ENCODE assay signal across 9 cellular contexts in genomic region chr20:49964964-49965780, GRCh38. TPM values are rescaled to one million over a fixed set of nuclear protein-coding genes. Genes with fewer than 3 reads are reported as not detected.
DNase-seq lines count a peak whose midpoint lies in the region; ATAC-seq and TF ChIP-seq lines count a peak whose summit lies in the region.
"Had no signal": no experiment of that assay in that cellular context is flagged by ENCODE, and none has a peak within 500 bp of the region (broad histone marks: within the 10 kb centered on the region; RNA-seq: fewer than 3 reads in every experiment).

No MANE protein-coding gene starts in this region.

- H3K9me3 ChIP-seq in PC-3 (ENCODE audit: low read length), result no peaks in the 10 kb centered on the region

- in situ Hi-C loops in GM13976 (cut with MboI; ENCODE audit: low sequenced_read_pairs, unreplicated experiment), result loop anchor here (10.0 to 25.0 kb wide), 2 partner anchors 200 to 497 kb away; no protein-coding TSS in a partner anchor

- no peaks in the 10 kb centered on the region for H3K9me3 Mint-ChIP-seq in activated CD4-positive, alpha-beta T cell treated with anti-CD3 and anti-CD28 coated beads, Interleukin-2, amount 10 ng/mL, durations not matched to agents 7 days and 5 days
- H3K9me3 Mint-ChIP-seq: T-cell had no signal

- H3K9ac ChIP-seq in PC-3 (ENCODE audit: low read length), result no peak overlapping the region

- intact Hi-C loops in PC-3 (cut with micrococcal nuclease), result no loop called here

- no peaks in the 10 kb centered on the region for H3K4me1 Mint-ChIP-seq in activated CD4-positive, alpha-beta T cell treated with anti-CD3 and anti-CD28 coated beads, Interleukin-2, amount 10 ng/mL, durations not matched to agents 7 days and 5 days
- H3K4me1 Mint-ChIP-seq: T-cell had no signal

- CTCF ChIA-PET in PC-3 (lab: Charles Lee), result interaction anchor here (0.6 kb wide), 1 partner anchor 72 kb away, joined by 3 read pairs; no protein-coding TSS in a partner anchor
- CTCF ChIA-PET in activated CD4-positive, alpha-beta T cell treated with anti-CD3 and anti-CD28 coated beads, Interleukin-2, amount 10 ng/mL, durations not matched to agents 7 days and 5 days (lab: Charles Lee), result interaction anchor here (0.5 to 1.8 kb wide), 5 partner anchors 14 to 106 kb away, joined by 3 to 7 read pairs (median 4); partner anchors contain the start of gene RNF114

- TF ChIP-seq POLR2A in erythroblast (IDR thresholded peaks at IDR 0.05; ENCODE audit: low read length), result no peak

- no peak overlapping the region for H3K4me3 ChIP-seq in PC-3 (ENCODE audit: low read length)

- no peaks in the 10 kb centered on the region for H3K27me3 ChIP-seq in PC-3 (ENCODE audit: low read length)

- no peaks in the 10 kb centered on the region for H3K79me2 ChIP-seq in PC-3 (ENCODE audit: low read length)

- peaks cover 30% of the 10 kb centered on the region for H3K4me1 ChIP-seq in PC-3 (ENCODE audit: insufficient read depth, low read length)

- H3K27me3 Mint-ChIP-seq in activated CD4-positive, alpha-beta T cell treated with anti-CD3 and anti-CD28 coated beads, Interleukin-2, amount 10 ng/mL, durations not matched to agents 7 days and 5 days, result no peaks in the 10 kb centered on the region
- H3K27me3 Mint-ChIP-seq: T-cell had no signal

- no peaks in the 10 kb centered on the region for H3F3A ChIP-seq in PC-3 (ENCODE audit: low read length, unreplicated experiment)

- H3K36me3 ChIP-seq in PC-3 (ENCODE audit: low read depth, low read length), result no peaks in the 10 kb centered on the region

- H3K27ac ChIP-seq in PC-3 (ENCODE audit: low read length), result no peak overlapping the region

- DNase-seq in CD1c-positive myeloid dendritic cell (ENCODE audit: extremely low spot score), result peak; percentile 65
- DNase-seq in GM13976 (ENCODE audit: low spot score), result peak; percentile 57
- peak; percentile 69 for DNase-seq in PC-3
- peak; percentile 62 to 74 for DNase-seq in erythroblast (lab: John Stamatoyannopoulos, UW)
- DNase-seq in stimulated activated CD8-positive, alpha-beta memory T cell treated with anti-CD3 and anti-CD28 coated beads, Interleukin-4, amount 100 ng/mL, for 48 hours, result peak; percentile 59
- no peak for DNase-seq in activated CD4-positive, alpha-beta T cell treated with anti-CD3 and anti-CD28 coated beads, Interleukin-2, amount 10 ng/mL, durations not matched to agents 7 days and 5 days

- no peak overlapping the region for H3K27ac Mint-ChIP-seq in activated CD4-positive, alpha-beta T cell treated with anti-CD3 and anti-CD28 coated beads, Interleukin-2, amount 10 ng/mL, durations not matched to agents 7 days and 5 days
- H3K27ac Mint-ChIP-seq: T-cell had no signal

- peaks cover under 1% of the 10 kb centered on the region for H3K36me3 Mint-ChIP-seq in activated CD4-positive, alpha-beta T cell treated with anti-CD3 and anti-CD28 coated beads, Interleukin-2, amount 10 ng/mL, durations not matched to agents 7 days and 5 days (ENCODE audit: low read depth)

- no peak for ATAC-seq in PC-3
- no peak for ATAC-seq in GM18868 (IDR thresholded peaks at IDR 0.05; ENCODE audit: unreplicated experiment)
- no peak for ATAC-seq in GM19328 (IDR thresholded peaks at IDR 0.05; ENCODE audit: unreplicated experiment)
- ATAC-seq: T-cell had no signal

- TF ChIP-seq CTCF in GM13976 (IDR thresholded peaks at IDR 0.05; ENCODE audit: borderline replicate concordance, control extremely low read depth, extremely low read depth, insufficient read depth, missing control alignments) (peak; percentile 53), PC-3 (conservative IDR thresholded peaks at IDR 0.05; ENCODE audit: low read depth, low read length) (peak; percentile 88)

- POLR2A ChIA-PET in PC-3 (lab: Charles Lee; ENCODE audit: unreplicated experiment), result no interaction called here
- POLR2A ChIA-PET in activated CD4-positive, alpha-beta T cell treated with anti-CD3 and anti-CD28 coated beads, Interleukin-2, amount 10 ng/mL, durations not matched to agents 7 days and 5 days (lab: Charles Lee), result no interaction called here

- no peaks in the 10 kb centered on the region for H4K20me1 ChIP-seq in PC-3 (ENCODE audit: low read length)

- no peak overlapping the region for H3K4me2 ChIP-seq in PC-3 (ENCODE audit: low read length)

- no peak overlapping the region for H3K4me3 Mint-ChIP-seq in activated CD4-positive, alpha-beta T cell treated with anti-CD3 and anti-CD28 coated beads, Interleukin-2, amount 10 ng/mL, durations not matched to agents 7 days and 5 days
- H3K4me3 Mint-ChIP-seq: T-cell had no signal

- H2AFZ ChIP-seq in PC-3 (ENCODE audit: low read length), result no peak overlapping the region

- H3K9me2 ChIP-seq in PC-3 (replicated peaks; ENCODE audit: low read length), result no peaks in the 10 kb centered on the region

- no TSS peak for BruUV-seq in PC-3 (replicated peaks; lab: Mats Ljungman, UMichigan)

RNA-seq across cellular contexts. Expression of gene SNAI1, which starts 17.6 kb away (rescaled TPM):
- total RNA-seq in PC-3 (2014; rRNA removed), result 5.4 and 6.2 TPM in 2 replicates
- total RNA-seq in activated CD4-positive, alpha-beta T cell treated with anti-CD3 and anti-CD28 coated beads, Interleukin-2, amount 10 ng/mL, durations not matched to agents 7 days and 5 days, result under 1 TPM in 1 of 2 experiments, not detected in 1; 0.15 TPM

RNA-seq across cellular contexts. Expression of gene RNF114, which starts 29.0 kb away (rescaled TPM):
- 106 and 133 TPM in 2 replicates for total RNA-seq in PC-3 (2014; rRNA removed)
- 10 to 100 TPM; 55.8 to 59.5 TPM for total RNA-seq in activated CD4-positive, alpha-beta T cell treated with anti-CD3 and anti-CD28 coated beads, Interleukin-2, amount 10 ng/mL, durations not matched to agents 7 days and 5 days

RNA-seq across cellular contexts. Expression of gene SPATA2, which starts 49.8 kb away (rescaled TPM):
- 7.4 and 8.1 TPM in 2 replicates for total RNA-seq in PC-3 (2014; rRNA removed)
- 1 to 10 TPM; 7.4 to 8.2 TPM for total RNA-seq in activated CD4-positive, alpha-beta T cell treated with anti-CD3 and anti-CD28 coated beads, Interleukin-2, amount 10 ng/mL, durations not matched to agents 7 days and 5 days
